In genomic region chr14:102439556-102439955, GRCh38 we compare ENCODE assay signal across 20 cellular contexts.
A peak's percentile ranks its signal among the peaks of the same experiment; 100 is the strongest.
DNase-seq lines count a peak whose midpoint lies in the region; ATAC-seq and TF ChIP-seq lines count a peak whose summit lies in the region.
"Had no signal": no experiment of that assay in that cellular context is flagged by ENCODE, and none has a peak within 500 bp of the region (broad histone marks: within the 10 kb centered on the region; RNA-seq: fewer than 3 reads in every experiment).

No MANE protein-coding gene starts in this region.

- POLR2A ChIA-PET in RWPE1 (lab: Yijun Ruan, JAX; ENCODE audit: low non-redundant PET), result no interaction called here
- POLR2A ChIA-PET in CD4-positive, alpha-beta T cell (lab: Charles Lee), result no interaction called here
- POLR2A ChIA-PET in activated CD4-positive, alpha-beta memory T cell treated with anti-CD3 and anti-CD28 coated beads for 36 hours (lab: Charles Lee), result no interaction called here

- H3K27ac ChIP-seq in RWPE1, result peak overlapping the region; percentile 30
- H3K27ac ChIP-seq in angular gyrus (ENCODE audit: low read depth, low read length), result peak overlapping the region; percentile 58
- no peak overlapping the region for H3K27ac ChIP-seq in neuronal stem cell (replicated peaks; ENCODE audit: low read length)
- H3K27ac ChIP-seq in temporal lobe (ENCODE audit: low read depth, low read length), result peak overlapping the region; percentile 36
- H3K27ac ChIP-seq in CD4-positive, alpha-beta T cell (ENCODE audit: low read depth, low read length), result no peak overlapping the region
- no peak overlapping the region for H3K27ac ChIP-seq in tibial artery
- H3K27ac ChIP-seq: 22Rv1, BLaER1, C4-2B had no signal

- H3K4me1 ChIP-seq in neuronal stem cell (ENCODE audit: control insufficient read depth in 2 of 2, insufficient read depth in 1 of 2, low read depth in 1 of 2, low read length in 2 of 2), result peaks cover 4 to 5% of the 10 kb centered on the region in 2 donors
- H3K4me1 ChIP-seq in tibial artery, result peaks cover 0 to 5% (median 3%) of the 10 kb centered on the region in 4 donors

- no peaks in the 10 kb centered on the region for H3K4me1 Mint-ChIP-seq in CD4-positive, alpha-beta T cell (ENCODE audit: low read depth)
- no peaks in the 10 kb centered on the region for H3K4me1 Mint-ChIP-seq in activated CD4-positive, alpha-beta memory T cell treated with anti-CD3 and anti-CD28 coated beads for 36 hours (ENCODE audit: low read depth)

- no peak for ATAC-seq in CD4-positive, alpha-beta T cell (ENCODE audit: poor library complexity)

- H3K4me3 ChIP-seq in neuronal stem cell (ENCODE audit: low read length in 2 of 2) (no peak overlapping the region), tibial artery (no peak overlapping the region)
- H3K4me3 ChIP-seq: BLaER1, HAP-1 had no signal

- H3K4me3 Mint-ChIP-seq in CD4-positive, alpha-beta T cell, result no peak overlapping the region
- H3K4me3 Mint-ChIP-seq in activated CD4-positive, alpha-beta memory T cell treated with anti-CD3 and anti-CD28 coated beads for 36 hours, result no peak overlapping the region
- H3K4me3 Mint-ChIP-seq: B cell; CD8-positive, alpha-beta memory T cell; HFFc6 had no signal

- DNase-seq in RWPE1 (ENCODE audit: low spot score), result no peak
- DNase-seq in neuronal stem cell (ENCODE audit: low spot score), result no peak
- no peak for DNase-seq in CD4-positive, alpha-beta T cell
- no peak for DNase-seq in tibial artery
- no peak for DNase-seq in activated CD4-positive, alpha-beta memory T cell treated with anti-CD3 and anti-CD28 coated beads for 36 hours
- DNase-seq: CD4-positive, CD25-positive, alpha-beta regulatory T cell; CD8-positive, alpha-beta memory T cell; DMS 273 treated with DMSO at 0.1 percent for 48 hours; DMS79; EL; GDM1; GOT3; HFFc6 had no signal

- H2BK15ac ChIP-seq in neuronal stem cell (ENCODE audit: low read length), result no peak overlapping the region

- H4K91ac ChIP-seq in neuronal stem cell (ENCODE audit: low read depth, low read length, poor library complexity), result peak overlapping the region; percentile 79

- H3K4me2 ChIP-seq in neuronal stem cell (ENCODE audit: insufficient read depth, low read length, poor library complexity, severe bottlenecking), result no peak overlapping the region
- H3K4me2 ChIP-seq: BLaER1 had no signal

- H3K9me3 ChIP-seq in neuronal stem cell (replicated peaks in 1 of 2; ENCODE audit: control insufficient read depth in 2 of 2, insufficient read depth in 1 of 2, low read depth in 1 of 2, low read length in 2 of 2), result no peaks in the 10 kb centered on the region
- H3K9me3 ChIP-seq in CD4-positive, alpha-beta T cell (ENCODE audit: control insufficient read depth, low read length), result no peaks in the 10 kb centered on the region
- H3K9me3 ChIP-seq in tibial artery, result no peaks in the 10 kb centered on the region
- H3K9me3 ChIP-seq: BLaER1, HAP-1 had no signal

- no peaks in the 10 kb centered on the region for H3K79me1 ChIP-seq in neuronal stem cell (ENCODE audit: low read depth, low read length)

- H3K18ac ChIP-seq in neuronal stem cell (ENCODE audit: low read length), result no peak overlapping the region

- H4K8ac ChIP-seq in neuronal stem cell (ENCODE audit: low read depth, low read length), result no peak overlapping the region

- H3K27me3 ChIP-seq in neuronal stem cell (ENCODE audit: control insufficient read depth in 3 of 3, insufficient read depth in 3 of 3, low read depth in 1 of 3, low read length in 3 of 3), result no peaks in the 10 kb centered on the region
- H3K27me3 ChIP-seq in CD4-positive, alpha-beta T cell (ENCODE audit: control insufficient read depth, insufficient read depth, low read length), result no peaks in the 10 kb centered on the region
- H3K27me3 ChIP-seq in tibial artery, result no peaks in the 10 kb centered on the region
- H3K27me3 ChIP-seq: BLaER1 had no signal

- no peaks in the 10 kb centered on the region for H3K27me3 Mint-ChIP-seq in CD4-positive, alpha-beta T cell
- no peaks in the 10 kb centered on the region for H3K27me3 Mint-ChIP-seq in activated CD4-positive, alpha-beta memory T cell treated with anti-CD3 and anti-CD28 coated beads for 36 hours
- H3K27me3 Mint-ChIP-seq: B cell; CD4-positive, CD25-positive, alpha-beta regulatory T cell had no signal

- WGBS in neuronal stem cell (ENCODE audit: extremely low coverage in 2 of 2, insufficient read length in 2 of 2, insufficient replicate concordance in 1 of 2), 2 donors, result no CpG with 5 or more reads among the region's 8 CpGs

- CTCF ChIA-PET in RWPE1 (lab: Yijun Ruan, JAX), result interaction anchor here (3.5 kb wide), 1 partner anchor 76 kb away, joined by 18 read pairs; no protein-coding TSS in a partner anchor
- CTCF ChIA-PET in CD4-positive, alpha-beta T cell (lab: Charles Lee), result no interaction called here
- CTCF ChIA-PET in activated CD4-positive, alpha-beta memory T cell treated with anti-CD3 and anti-CD28 coated beads for 36 hours (lab: Charles Lee), result interaction anchor here (1.7 to 6.6 kb wide), 4 partner anchors 76 to 84 kb away, joined by 8 to 74 read pairs (median 20); partner anchors contain the start of genes CINP and TECPR2

- H3K9me3 Mint-ChIP-seq in CD4-positive, alpha-beta T cell, result no peaks in the 10 kb centered on the region
- no peaks in the 10 kb centered on the region for H3K9me3 Mint-ChIP-seq in activated CD4-positive, alpha-beta memory T cell treated with anti-CD3 and anti-CD28 coated beads for 36 hours
- H3K9me3 Mint-ChIP-seq: CD4-positive, CD25-positive, alpha-beta regulatory T cell; CD8-positive, alpha-beta memory T cell; HFFc6 had no signal

- no peak overlapping the region for H2BK12ac ChIP-seq in neuronal stem cell (ENCODE audit: low read length)

- no peak overlapping the region for H2AK5ac ChIP-seq in neuronal stem cell (ENCODE audit: low read depth, low read length)

- peaks cover 51% of the 10 kb centered on the region for H3K36me3 Mint-ChIP-seq in CD4-positive, alpha-beta T cell (ENCODE audit: low read depth)
- H3K36me3 Mint-ChIP-seq in activated CD4-positive, alpha-beta memory T cell treated with anti-CD3 and anti-CD28 coated beads for 36 hours, result peaks cover 3% of the 10 kb centered on the region

- no peak overlapping the region for H3K23ac ChIP-seq in neuronal stem cell (ENCODE audit: low read depth, low read length, poor library complexity)

- H3K36me3 ChIP-seq in neuronal stem cell (replicated peaks in 1 of 2; ENCODE audit: control insufficient read depth in 2 of 2, insufficient read depth in 2 of 2, low read length in 2 of 2), result peaks cover 29 to 59% of the 10 kb centered on the region in 2 donors
- H3K36me3 ChIP-seq in tibial artery, result peaks cover 40 to 72% (median 67%) of the 10 kb centered on the region in 3 donors

- no peak overlapping the region for H3K14ac ChIP-seq in neuronal stem cell (ENCODE audit: low read length)

- H2AFZ ChIP-seq in neuronal stem cell (ENCODE audit: low read length), result no peak overlapping the region

- H3K9ac ChIP-seq in neuronal stem cell (ENCODE audit: low read depth, low read length, poor library complexity), result no peak overlapping the region

- no peak overlapping the region for H3K27ac Mint-ChIP-seq in CD4-positive, alpha-beta T cell
- H3K27ac Mint-ChIP-seq in activated CD4-positive, alpha-beta memory T cell treated with anti-CD3 and anti-CD28 coated beads for 36 hours, result no peak overlapping the region
- H3K27ac Mint-ChIP-seq: B cell; CD4-positive, CD25-positive, alpha-beta regulatory T cell had no signal

- H3K4ac ChIP-seq in neuronal stem cell (ENCODE audit: low read length), result no peak overlapping the region

- intact Hi-C loops in CD4-positive, alpha-beta T cell (cut with DNase I, micrococcal nuclease), result no loop called here
- intact Hi-C loops in tibial artery (cut with DNase I; ENCODE audit: low total_unique reads), result loop anchor here (2.0 kb wide), 1 partner anchor 77 kb away; no protein-coding TSS in a partner anchor
- intact Hi-C loops in activated CD4-positive, alpha-beta memory T cell treated with anti-CD3 and anti-CD28 coated beads for 36 hours (cut with micrococcal nuclease), result loop anchor here (5.0 kb wide), 1 partner anchor 122 kb away; the partner anchor contains the start of gene ZNF839

- no peak overlapping the region for H2BK5ac ChIP-seq in neuronal stem cell (ENCODE audit: low read length)

- no peak for TF ChIP-seq CTCF in RWPE1 (conservative IDR thresholded peaks at IDR 0.05; ENCODE audit: low read depth)
- TF ChIP-seq CTCF in CD4-positive, alpha-beta T cell (IDR thresholded peaks at IDR 0.05), result no peak
- no peak for TF ChIP-seq CTCF in tibial artery (IDR thresholded peaks at IDR 0.05)

- H2BK120ac ChIP-seq in neuronal stem cell (ENCODE audit: low read depth, low read length), result no peak overlapping the region

Comparison
In these comparisons a context has a peak if more than half of its experiments do, and no peak if none do; other contexts are left out.
1. H3K27ac ChIP-seq: peak in RWPE1 (single experiment), angular gyrus (single experiment) and temporal lobe (single experiment); none in neuronal stem cell (single experiment), CD4-positive, alpha-beta T cell (single experiment) and tibial artery (0 of 2).
2. intact Hi-C loops: an anchor here in tibial artery (2.0 kb wide) and activated CD4-positive, alpha-beta memory T cell treated with anti-CD3 and anti-CD28 coated beads for 36 hours (5.0 kb wide); none called in CD4-positive, alpha-beta T cell.